ENCODE assay signal across 1 cellular context in the genomic region with DNA sequence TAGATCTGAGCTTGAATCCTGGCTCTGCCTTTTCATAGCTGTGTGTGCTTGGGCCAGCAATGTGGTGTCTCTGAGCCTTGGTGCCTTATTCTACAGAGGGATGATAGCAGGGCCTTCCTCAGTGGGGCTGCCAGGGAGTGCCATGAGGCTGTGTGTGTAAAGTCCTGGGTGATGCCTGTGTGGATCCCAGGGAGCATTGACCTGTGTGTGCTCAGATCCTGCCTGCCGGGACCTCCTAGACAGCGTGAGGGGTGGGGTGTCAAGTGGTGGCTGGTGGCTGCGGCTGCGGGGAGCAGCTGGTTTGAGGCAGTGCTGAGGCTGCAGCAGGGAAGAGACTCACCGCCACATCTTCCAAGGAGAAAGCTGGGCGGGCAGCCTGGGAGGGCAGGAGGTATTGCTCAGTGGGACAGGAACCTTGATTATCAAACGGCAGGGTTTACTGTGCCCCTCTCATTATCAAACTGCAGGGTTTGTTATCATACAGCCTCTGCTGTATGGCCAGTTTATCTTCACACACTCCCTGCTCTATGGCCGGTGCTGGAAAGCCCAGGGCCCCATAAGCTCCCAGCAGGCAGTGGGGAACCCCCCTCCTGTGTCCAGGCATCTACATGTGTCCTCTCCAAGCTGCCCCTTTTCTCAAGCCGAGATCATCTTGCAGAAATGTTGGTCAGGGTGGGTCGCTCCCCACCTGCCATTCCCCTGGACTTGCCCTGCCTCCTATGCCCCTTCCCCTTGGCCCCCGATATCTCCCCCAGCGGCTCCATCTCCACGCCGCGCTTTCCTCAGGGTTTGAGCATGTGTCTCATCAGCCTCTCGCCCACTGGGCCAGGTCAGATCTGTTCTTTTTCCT.
TF ChIP-seq lines count a peak whose summit lies in the region.

No MANE protein-coding gene starts in this region.

TF ChIP-seq in HEK293T, 16 proteins besides CTCF, POLR2A, EP300 and RAD21 (continued from another document):
- no peak for TF ChIP-seq PKNOX1 (IDR thresholded peaks at IDR 0.05)
- no peak for TF ChIP-seq CTBP1 (IDR thresholded peaks at IDR 0.05; ENCODE audit: borderline replicate concordance)
- no peak for TF ChIP-seq LEF1 (IDR thresholded peaks at IDR 0.05; ENCODE audit: borderline replicate concordance)
